9 cellular contexts compared by ENCODE assay signal in genomic region chr6:158220786-158221442, GRCh38. TPM values are rescaled to one million over a fixed set of nuclear protein-coding genes. Genes with fewer than 3 reads are reported as not detected.
DNase-seq lines count a peak whose midpoint lies in the region; ATAC-seq, FAIRE-seq and TF ChIP-seq lines count a peak whose summit lies in the region.
"Had no signal": no experiment of that assay in that cellular context is flagged by ENCODE, and none has a peak within 500 bp of the region (broad histone marks: within the 10 kb centered on the region; RNA-seq: fewer than 3 reads in every experiment).

No MANE protein-coding gene starts in this region.

- no peak overlapping the region for H3K27ac Mint-ChIP-seq in activated CD8-positive, alpha-beta memory T cell treated with anti-CD3 and anti-CD28 coated beads, Interleukin-2, amount 10 ng/mL, durations not matched to agents 7 days and 5 days
- no peak overlapping the region for H3K27ac Mint-ChIP-seq in mesothelial cell of epicardium
- H3K27ac Mint-ChIP-seq: IgD-negative memory B cell had no signal

- H3K4me3 Mint-ChIP-seq in activated CD8-positive, alpha-beta memory T cell treated with anti-CD3 and anti-CD28 coated beads, Interleukin-2, amount 10 ng/mL, durations not matched to agents 7 days and 5 days: no peak overlapping the region
- H3K4me3 Mint-ChIP-seq in mesothelial cell of epicardium: no peak overlapping the region
- H3K4me3 Mint-ChIP-seq: IgD-negative memory B cell had no signal

- H3K4me3 ChIP-seq in BE2C (ENCODE audit: low read depth, low read length) (no peak overlapping the region), NT2/D1 (ENCODE audit: insufficient read length, low read depth) (no peak overlapping the region)

- H3K36me3 ChIP-seq in BE2C (no peaks in the 10 kb centered on the region), NT2/D1 (ENCODE audit: insufficient read depth, insufficient read length, low read length) (no peaks in the 10 kb centered on the region)

- FAIRE-seq in endometrium (lab: Jason Lieb, UNC): peak; percentile 99

- H3K9me3 ChIP-seq in BE2C (no peaks in the 10 kb centered on the region), NT2/D1 (ENCODE audit: insufficient read depth, low read length) (peaks cover 4% of the 10 kb centered on the region; the same call in 1 of the 2 replicates)

- no peaks in the 10 kb centered on the region for H3K27me3 Mint-ChIP-seq in activated CD8-positive, alpha-beta memory T cell treated with anti-CD3 and anti-CD28 coated beads, Interleukin-2, amount 10 ng/mL, durations not matched to agents 7 days and 5 days
- no peaks in the 10 kb centered on the region for H3K27me3 Mint-ChIP-seq in mesothelial cell of epicardium (ENCODE audit: low read depth)
- H3K27me3 Mint-ChIP-seq: IgD-negative memory B cell had no signal

- no peaks in the 10 kb centered on the region; the same call in 1 of the 2 replicates for H3K4me1 ChIP-seq in BE2C
- no peaks in the 10 kb centered on the region for H3K4me1 ChIP-seq in NT2/D1 (ENCODE audit: insufficient read depth, insufficient read length)

- H3K36me3 Mint-ChIP-seq in activated CD8-positive, alpha-beta memory T cell treated with anti-CD3 and anti-CD28 coated beads, Interleukin-2, amount 10 ng/mL, durations not matched to agents 7 days and 5 days: no peaks in the 10 kb centered on the region
- H3K36me3 Mint-ChIP-seq in mesothelial cell of epicardium: no peaks in the 10 kb centered on the region

- H3K27me3 ChIP-seq in BE2C: no peaks in the 10 kb centered on the region
- no peaks in the 10 kb centered on the region for H3K27me3 ChIP-seq in NT2/D1 (ENCODE audit: insufficient read depth, insufficient read length)

- CTCF ChIA-PET in activated CD8-positive, alpha-beta memory T cell treated with anti-CD3 and anti-CD28 coated beads, Interleukin-2, amount 10 ng/mL, durations not matched to agents 7 days and 5 days (lab: Charles Lee): interaction anchor here (0.6 to 2.2 kb wide), 69 partner anchors 8 to 568 kb away, joined by 3 to 17 read pairs (median 4); partner anchors contain the start of genes DYNLT1, SYTL3 and TMEM181

- no peak overlapping the region for H3K9ac ChIP-seq in NT2/D1 (ENCODE audit: insufficient read length, low read depth)

- peaks cover 4% of the 10 kb centered on the region for H3K4me1 Mint-ChIP-seq in activated CD8-positive, alpha-beta memory T cell treated with anti-CD3 and anti-CD28 coated beads, Interleukin-2, amount 10 ng/mL, durations not matched to agents 7 days and 5 days
- no peaks in the 10 kb centered on the region for H3K4me1 Mint-ChIP-seq in mesothelial cell of epicardium

- peak; percentile 87 for ATAC-seq in GM19035 (IDR thresholded peaks at IDR 0.05; ENCODE audit: unreplicated experiment)
- ATAC-seq in activated CD8-positive, alpha-beta memory T cell treated with anti-CD3 and anti-CD28 coated beads, Interleukin-2, amount 10 ng/mL, durations not matched to agents 7 days and 5 days: peak; percentile 99

- no peaks in the 10 kb centered on the region for H3K9me3 Mint-ChIP-seq in activated CD8-positive, alpha-beta memory T cell treated with anti-CD3 and anti-CD28 coated beads, Interleukin-2, amount 10 ng/mL, durations not matched to agents 7 days and 5 days (ENCODE audit: low read depth)
- H3K9me3 Mint-ChIP-seq in mesothelial cell of epicardium: no peaks in the 10 kb centered on the region
- H3K9me3 Mint-ChIP-seq: IgD-negative memory B cell had no signal

- DNase-seq in BE2C (peak; percentile 78), HK-2 (ENCODE audit: unreplicated experiment) (peak; percentile 83), NT2/D1 (ENCODE audit: low read depth, low spot score) (peak; percentile 63), mesothelial cell of epicardium (ENCODE audit: low spot score in 2 of 2, unreplicated experiment in 2 of 2) (peak; percentile 68 to 82)
- DNase-seq in activated CD8-positive, alpha-beta memory T cell treated with anti-CD3 and anti-CD28 coated beads, Interleukin-2, amount 10 ng/mL, durations not matched to agents 7 days and 5 days: peak; percentile 83
- DNase-seq in stimulated activated CD8-positive, alpha-beta memory T cell treated with anti-CD3 and anti-CD28 coated beads, Interleukin-4, amount 100 ng/mL, for 4 hours (ENCODE audit: low read depth in 2 of 2, low spot score in 1 of 2): peak; percentile 41 to 47

- peak; percentile 99 for TF ChIP-seq CTCF in BE2C (IDR thresholded peaks at IDR 0.05; ENCODE audit: low read depth, low read length)
- peak; percentile 88 for TF ChIP-seq CTCF in mesothelial cell of epicardium (IDR thresholded peaks at IDR 0.05; ENCODE audit: unreplicated experiment)

RNA-seq across cellular contexts. Expression of gene GTF2H5, which starts 52.8 kb away (rescaled TPM):
- polyA plus RNA-seq in BE2C (2012; ENCODE audit: insufficient read depth, insufficient read length, low read depth): 23.7 TPM
- total RNA-seq in activated CD8-positive, alpha-beta memory T cell treated with anti-CD3 and anti-CD28 coated beads, Interleukin-2, amount 10 ng/mL, durations not matched to agents 7 days and 5 days: 10 to 100 TPM; 18.5 to 19.0 TPM
- 25.7 to 28.8 TPM (median 26.1 TPM) in 3 replicates for total RNA-seq in mesothelial cell of epicardium

RNA-seq across cellular contexts. Expression of gene SERAC1, which starts 52.9 kb away (rescaled TPM):
- 2.8 TPM for polyA plus RNA-seq in BE2C (2012; ENCODE audit: insufficient read depth, insufficient read length, low read depth)
- 1 to 10 TPM; 5.1 to 6.3 TPM for total RNA-seq in activated CD8-positive, alpha-beta memory T cell treated with anti-CD3 and anti-CD28 coated beads, Interleukin-2, amount 10 ng/mL, durations not matched to agents 7 days and 5 days
- total RNA-seq in mesothelial cell of epicardium: 9.8 to 10.4 TPM (median 9.8 TPM) in 3 replicates
